Comparison of ENCODE assay signal across 8 cellular contexts in the genomic region with DNA sequence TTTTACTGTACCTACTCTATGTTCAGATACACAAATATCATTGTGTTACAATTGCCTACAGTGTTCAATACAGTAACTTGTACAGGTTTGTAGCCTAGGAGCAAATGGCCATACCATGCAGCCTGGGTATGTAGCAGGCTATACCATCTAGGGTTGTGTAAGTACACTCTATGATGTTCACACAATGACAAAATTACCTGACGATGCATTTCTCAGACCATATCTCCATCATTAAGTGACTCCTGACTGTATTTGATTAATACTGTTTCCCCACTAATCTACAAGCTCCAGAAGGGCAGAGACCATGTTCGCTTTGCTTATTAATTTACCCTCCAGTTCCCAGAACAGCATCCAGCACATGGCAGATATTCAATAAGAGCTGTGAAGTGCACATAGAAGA.
"Had no signal": no experiment of that assay in that cellular context is flagged by ENCODE, and none has a peak within 500 bp of the region (broad histone marks: within the 10 kb centered on the region; RNA-seq: fewer than 3 reads in every experiment).

No MANE protein-coding gene starts in this region.

- H3K4me1 Mint-ChIP-seq: H9 had no signal

- H3K27ac Mint-ChIP-seq: H9 had no signal

- FAIRE-seq: HTR-8/SVneo had no signal

- H3K4me3 Mint-ChIP-seq: H9 had no signal

- H3K9ac ChIP-seq: GM23248, KMS-11 had no signal

- H3K27ac ChIP-seq: GM23248, KMS-11 had no signal

- H2AFZ ChIP-seq: GM23248 had no signal

- H3K4me2 ChIP-seq: KMS-11 had no signal

- DNase-seq: GM23248, GOT3, H9, HCEC 1CT, Karpas-422, KBM-7 had no signal

- H3K4me3 ChIP-seq: GM23248 had no signal
